In the genomic region with DNA sequence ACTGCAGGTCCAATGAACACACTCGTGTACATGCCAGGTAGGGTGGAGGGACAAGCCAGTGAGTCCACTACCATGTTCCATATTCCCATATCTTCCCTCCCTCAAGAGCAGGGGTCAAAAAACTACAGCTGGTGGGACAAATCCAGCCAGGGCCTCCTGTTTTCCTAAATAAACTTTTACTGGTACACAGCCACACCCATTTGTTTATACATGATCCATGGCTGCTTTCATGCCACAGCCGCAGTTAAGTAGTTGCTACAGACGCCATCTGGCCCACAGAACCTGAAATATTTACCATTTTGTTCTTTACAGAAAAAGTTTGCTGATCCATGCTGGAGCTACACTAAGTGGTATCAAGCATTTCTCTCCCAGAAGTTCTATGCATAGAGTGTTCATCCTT, we compare ENCODE assay signal across 20 cellular contexts. TPM values are rescaled to one million over a fixed set of nuclear protein-coding genes. Genes with fewer than 3 reads are reported as not detected.
A peak's percentile ranks its signal among the peaks of the same experiment; 100 is the strongest.
DNase-seq lines count a peak whose midpoint lies in the region; ATAC-seq and TF ChIP-seq lines count a peak whose summit lies in the region.
"Had no signal": no experiment of that assay in that cellular context is flagged by ENCODE, and none has a peak within 500 bp of the region (broad histone marks: within the 10 kb centered on the region; RNA-seq: fewer than 3 reads in every experiment).

No MANE protein-coding gene starts in this region.

- intact Hi-C loops in transverse colon (cut with DNase I; ENCODE audit: low total_unique reads) (no loop called here), tibial artery (cut with DNase I; ENCODE audit: low total_unique reads) (no loop called here)

- no peak overlapping the region for H3K4me3 ChIP-seq in adipocyte (ENCODE audit: low read length)
- H3K4me3 ChIP-seq in gastroesophageal sphincter = no peak overlapping the region
- no peak overlapping the region for H3K4me3 ChIP-seq in transverse colon
- H3K4me3 ChIP-seq in tibial artery = no peak overlapping the region

- WGBS in gastroesophageal sphincter (ENCODE audit: low coverage in 1 of 2), 2 donors = 38 to 69% methylated on average over 1 to 2 of the region's 3 CpGs
- WGBS in transverse colon (ENCODE audit: low coverage in 1 of 2), 2 donors = 38 to 69% methylated on average over 2 to 3 of the region's 3 CpGs

- peaks cover 44% of the 10 kb centered on the region for H3K4me1 Mint-ChIP-seq in nephron
- H3K4me1 Mint-ChIP-seq: CD4-positive, alpha-beta memory T cell had no signal

- no peaks in the 10 kb centered on the region for H3K36me3 ChIP-seq in adipocyte (ENCODE audit: control insufficient read depth, insufficient read depth, low read length, severe bottlenecking)
- peaks cover 0 to 26% of the 10 kb centered on the region in 2 donors for H3K36me3 ChIP-seq in gastroesophageal sphincter
- H3K36me3 ChIP-seq in transverse colon = no peaks in the 10 kb centered on the region
- peaks cover 0 to 4% (median 4%) of the 10 kb centered on the region in 3 donors for H3K36me3 ChIP-seq in tibial artery

- peak overlapping the region; percentile 10 for H3K9ac ChIP-seq in adipocyte (ENCODE audit: low read length)

- no peak for TF ChIP-seq POLR2A in gastroesophageal sphincter (IDR thresholded peaks at IDR 0.05)
- no peak for TF ChIP-seq POLR2A in transverse colon (IDR thresholded peaks at IDR 0.05)

- H3K4me1 ChIP-seq in adipocyte (ENCODE audit: control insufficient read depth, insufficient read depth, low read length) = peaks cover 33% of the 10 kb centered on the region
- H3K4me1 ChIP-seq in gastroesophageal sphincter = peaks cover 0 to 36% (median 3%) of the 10 kb centered on the region in 3 donors
- peaks cover 0 to 12% (median 7%) of the 10 kb centered on the region in 4 donors for H3K4me1 ChIP-seq in transverse colon
- peaks cover 0 to 24% (median 7%) of the 10 kb centered on the region in 4 donors for H3K4me1 ChIP-seq in tibial artery

- H3K27ac ChIP-seq in gastroesophageal sphincter (peak overlapping the region in 3 of 4 donors; percentile 69 to 74 (median 72)), transverse colon (peak overlapping the region; percentile 36 to 73 (median 66)), tibial artery (peak overlapping the region in 1 of 2 donors; percentile 34)
- H3K27ac ChIP-seq: HL-60 had no signal

- TF ChIP-seq EP300 in gastroesophageal sphincter (IDR thresholded peaks at IDR 0.05) (no peak), transverse colon (IDR thresholded peaks at IDR 0.05; ENCODE audit: low read depth) (no peak)

- no peaks in the 10 kb centered on the region for H3K9me3 ChIP-seq in adipocyte (ENCODE audit: control insufficient read depth, low read length)
- no peaks in the 10 kb centered on the region for H3K9me3 ChIP-seq in gastroesophageal sphincter
- H3K9me3 ChIP-seq in transverse colon = no peaks in the 10 kb centered on the region
- no peaks in the 10 kb centered on the region for H3K9me3 ChIP-seq in tibial artery

- ATAC-seq in gastroesophageal sphincter = no peak
- ATAC-seq in HG02759 (IDR thresholded peaks at IDR 0.05; ENCODE audit: unreplicated experiment) = no peak
- no peak for ATAC-seq in GM18511 (IDR thresholded peaks at IDR 0.05; ENCODE audit: unreplicated experiment)

- no peaks in the 10 kb centered on the region for H3K9me3 Mint-ChIP-seq in nephron
- H3K9me3 Mint-ChIP-seq: CD4-positive, alpha-beta memory T cell had no signal

- no peaks in the 10 kb centered on the region for H3K36me3 Mint-ChIP-seq in nephron (ENCODE audit: low read depth)
- H3K36me3 Mint-ChIP-seq: CD4-positive, alpha-beta memory T cell had no signal

- in situ Hi-C loops in transverse colon (cut with MboI; ENCODE audit: low pct_ligation_motif_present in 1 of 4, low pct_unique_long_range_greater_than_20kb in 1 of 4, low sequenced_read_pairs in 3 of 4) = no loop called here

- peak overlapping the region in 2 of 3 experiments; percentile 6 to 16 for H3K27ac Mint-ChIP-seq in nephron
- H3K27ac Mint-ChIP-seq: B cell; CD4-positive, alpha-beta memory T cell had no signal

- H3K27me3 Mint-ChIP-seq in nephron (ENCODE audit: low read depth) = no peaks in the 10 kb centered on the region
- H3K27me3 Mint-ChIP-seq: B cell had no signal

- TF ChIP-seq CTCF in gastroesophageal sphincter (IDR thresholded peaks at IDR 0.05) = no peak
- no peak for TF ChIP-seq CTCF in nephron (IDR thresholded peaks at IDR 0.05; ENCODE audit: unreplicated experiment in 3 of 3)
- no peak for TF ChIP-seq CTCF in transverse colon (IDR thresholded peaks at IDR 0.05)
- no peak for TF ChIP-seq CTCF in tibial artery (IDR thresholded peaks at IDR 0.05)

- peak; percentile 16 for DNase-seq in adipocyte (ENCODE audit: low read depth)
- no peak for DNase-seq in transverse colon
- DNase-seq in tibial artery = no peak
- no peak for DNase-seq in stimulated activated CD4-positive, alpha-beta T cell treated with anti-CD3 and anti-CD28 coated beads, Interleukin-15, amount 100 ng/mL, for 24 hours
- DNase-seq: CD4-positive, alpha-beta memory T cell; DND-41; GDM1; GOT3; NCI-H1048; NCI-H146; NCI-H2107; NCI-H226; NCI-H69 had no signal

- no peak overlapping the region for H3K4me3 Mint-ChIP-seq in nephron
- H3K4me3 Mint-ChIP-seq: B cell; CD4-positive, alpha-beta memory T cell had no signal

- H3K27me3 ChIP-seq in adipocyte (replicated peaks; ENCODE audit: control insufficient read depth, insufficient read depth, low read length) (no peaks in the 10 kb centered on the region), gastroesophageal sphincter (no peaks in the 10 kb centered on the region), transverse colon (no peaks in the 10 kb centered on the region), tibial artery (no peaks in the 10 kb centered on the region)

RNA-seq across cellular contexts. Expression of a gene that starts 42.4 kb away (rescaled TPM):
- total RNA-seq in gastroesophageal sphincter = 100 to 1,000 TPM in 3 of 4 donors, 10 to 100 TPM in 1; 86.2 to 147 (median 133) TPM
- 10 to 100 TPM in 2 of 4 donors, 1 to 10 TPM in 2; 5.9 to 11.2 (median 9.4) TPM for total RNA-seq in transverse colon
- total RNA-seq: B cell; CD4-positive, alpha-beta memory T cell; M059J had no signal

Comparison
In these comparisons a context has a peak if more than half of its experiments do, and no peak if none do; other contexts are left out.
1. RNA of a gene that starts 42.4 kb away (total RNA-seq): 86.2 to 147 TPM in gastroesophageal sphincter; 5.9 to 11.2 TPM in transverse colon; every median in the first group is over 4 times any median in the second.